30 cellular contexts compared by ENCODE assay signal in the genomic region with DNA sequence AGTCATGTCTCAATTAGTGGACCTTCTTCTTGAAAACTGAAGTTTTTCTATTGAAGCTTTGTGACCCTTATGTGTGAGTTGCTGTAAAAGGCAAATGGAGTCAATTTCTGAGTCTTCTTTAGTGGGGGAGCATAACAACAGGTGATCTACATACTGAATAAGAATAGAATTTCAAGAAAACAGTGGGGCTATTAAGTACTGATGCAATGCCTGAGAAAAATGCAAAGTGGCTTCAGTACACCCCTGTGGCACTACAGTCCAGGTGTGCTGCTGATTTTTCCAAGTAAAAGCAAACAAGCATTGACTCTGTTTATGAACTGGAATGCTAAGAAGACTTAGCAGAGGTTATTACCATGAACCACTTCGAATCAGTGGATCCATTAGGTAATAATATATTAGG.
"Had no signal": no experiment of that assay in that cellular context is flagged by ENCODE, and none has a peak within 500 bp of the region (broad histone marks: within the 10 kb centered on the region; RNA-seq: fewer than 3 reads in every experiment).

No MANE protein-coding gene starts in this region.

- H3K9me3 Mint-ChIP-seq: nephron, neural crest cell, type B pancreatic cell had no signal

- H3K27me3 Mint-ChIP-seq: naive thymus-derived CD8-positive, alpha-beta T cell; stimulated activated naive CD8-positive, alpha-beta T cell treated with anti-CD3 and anti-CD28 coated beads, Interleukin-15, Interleukin-2, amounts not matched to agents 100 ng/mL and 50 ng/mL, for 24 hours; type B pancreatic cell had no signal

- H3K4me1 ChIP-seq: left lung, lower lobe of right lung, pancreas, prostate gland, tibial nerve, uterus had no signal

- FAIRE-seq: islet of Langerhans, kidney, pancreas had no signal

- H3K27ac ChIP-seq: left lung, lower lobe of right lung, pancreas, prostate gland, skin epidermis, tibial nerve, uterus had no signal

- H3K36me3 Mint-ChIP-seq: immature natural killer cell; naive thymus-derived CD8-positive, alpha-beta T cell; stimulated activated effector memory CD8-positive, alpha-beta T cell treated with anti-CD3 and anti-CD28 coated beads, Interleukin-12 subunit alpha, Interleukin-12 subunit beta, amount 100 ng/mL, for 72 hours; type B pancreatic cell had no signal

- ATAC-seq: left colon; left lung; lower lobe of right lung; naive thymus-derived CD8-positive, alpha-beta T cell; pancreas; right cardiac atrium; sciatic nerve; stimulated activated effector memory CD8-positive, alpha-beta T cell treated with anti-CD3 and anti-CD28 coated beads, Interleukin-12 subunit alpha, Interleukin-12 subunit beta, amount 100 ng/mL, for 72 hours had no signal

- H3K36me3 ChIP-seq: left lung, lower lobe of right lung, pancreas, prostate gland, tibial nerve, uterus had no signal

- H3K4me1 Mint-ChIP-seq: immature natural killer cell; naive thymus-derived CD8-positive, alpha-beta T cell; neural crest cell; stimulated activated effector memory CD8-positive, alpha-beta T cell treated with anti-CD3 and anti-CD28 coated beads, Interleukin-12 subunit alpha, Interleukin-12 subunit beta, amount 100 ng/mL, for 72 hours had no signal

- DNase-seq: immature natural killer cell; kidney; left colon; left lung; lower lobe of right lung; mammary epithelial cell; mesenchymal stem cell; naive thymus-derived CD8-positive, alpha-beta T cell; nucleus accumbens; pancreas; posterior cingulate gyrus; retina; right cardiac atrium; stimulated activated CD4-positive, alpha-beta T cell treated with anti-CD3 and anti-CD28 coated beads, Interleukin-12 subunit alpha, Interleukin-12 subunit beta, amount 100 ng/mL, for 4 hours; stimulated activated CD4-positive, alpha-beta T cell treated with anti-CD3 and anti-CD28 coated beads, Interleukin-15, amount 100 ng/mL, for 24 hours; stimulated activated CD4-positive, alpha-beta T cell treated with anti-CD3 and anti-CD28 coated beads, Interleukin-2, amount 100 ng/mL, for 24 hours; stimulated activated CD4-positive, alpha-beta T cell treated with anti-CD3 and anti-CD28 coated beads, Interleukin-4, amount 100 ng/mL, for 1 hour; stimulated activated naive CD4-positive, alpha-beta T cell; substantia nigra; uterus had no signal

- H3K4me3 ChIP-seq: left lung, lower lobe of right lung, pancreas, prostate gland, skin epidermis, tibial nerve, uterus had no signal

- H3K27ac Mint-ChIP-seq: immature natural killer cell; naive thymus-derived CD8-positive, alpha-beta T cell; stimulated activated effector memory CD8-positive, alpha-beta T cell treated with anti-CD3 and anti-CD28 coated beads, Interleukin-12 subunit alpha, Interleukin-12 subunit beta, amount 100 ng/mL, for 72 hours; stimulated activated naive CD8-positive, alpha-beta T cell treated with anti-CD3 and anti-CD28 coated beads, Interleukin-15, Interleukin-2, amounts not matched to agents 100 ng/mL and 50 ng/mL, for 24 hours; type B pancreatic cell had no signal

- H3K9me3 ChIP-seq: left lung, lower lobe of right lung, pancreas, prostate gland, tibial nerve, uterus had no signal

- H3K4me3 Mint-ChIP-seq: immature natural killer cell; naive thymus-derived CD8-positive, alpha-beta T cell; nephron; neural crest cell; stimulated activated effector memory CD8-positive, alpha-beta T cell treated with anti-CD3 and anti-CD28 coated beads, Interleukin-12 subunit alpha, Interleukin-12 subunit beta, amount 100 ng/mL, for 72 hours; stimulated activated naive CD8-positive, alpha-beta T cell treated with anti-CD3 and anti-CD28 coated beads, Interleukin-15, Interleukin-2, amounts not matched to agents 100 ng/mL and 50 ng/mL, for 24 hours; type B pancreatic cell had no signal

- H3K27me3 ChIP-seq: left lung, pancreas, tibial nerve, uterus had no signal
